Comparison of ENCODE assay signal across 1 cellular context in genomic region chr11:10933455-10934292, GRCh38.
TF ChIP-seq lines count a peak whose summit lies in the region.

No MANE protein-coding gene starts in this region.

TF ChIP-seq in K562, 482 proteins besides CTCF, POLR2A, EP300 and RAD21 (continued from another document and continues in another):
- TF ChIP-seq ID3 (CRISPR knock-in tag; IDR thresholded peaks at IDR 0.05), result no peak
- 0 out of 2 replicates have a peak, but pooled peaks have one; percentile 17 for TF ChIP-seq ID3 (tag; IDR thresholded peaks at IDR 0.05)
- TF ChIP-seq AFF1 (IDR thresholded peaks at IDR 0.05; ENCODE audit: low read depth in 1 of 2, partially characterized antibody in 2 of 2), result peak in 1 of 2 experiments; percentile 21
- TF ChIP-seq BRCA1 (IDR thresholded peaks at IDR 0.05), result no peak
- no peak for TF ChIP-seq BRCA1 (CRISPR knock-in tag; IDR thresholded peaks at IDR 0.05)
- TF ChIP-seq NBN (IDR thresholded peaks at IDR 0.05; ENCODE audit: low read depth), result peak; percentile 80; the same call in 1 of the 2 replicates
- TF ChIP-seq ZBED1 (IDR thresholded peaks at IDR 0.05), result no peak
- no peak for TF ChIP-seq RAD51 (IDR thresholded peaks at IDR 0.05; ENCODE audit: borderline replicate concordance, low read depth)
- no peak for TF ChIP-seq RUNX1 (IDR thresholded peaks at IDR 0.05; ENCODE audit: low read depth)
- peak; percentile 42 for TF ChIP-seq E2F8 (IDR thresholded peaks at IDR 0.05; ENCODE audit: low read depth, partially characterized antibody)
- peak in 1 of 2 experiments; percentile 56; a peak in 2 of 4 replicates for TF ChIP-seq MLLT1 (IDR thresholded peaks at IDR 0.05)
- TF ChIP-seq ZSCAN32 (CRISPR knock-in tag; IDR thresholded peaks at IDR 0.05), result no peak
- 0 out of 2 replicates have a peak, but pooled peaks have one; percentile 30 for TF ChIP-seq MAFG (tag; conservative IDR thresholded peaks at IDR 0.05)
- TF ChIP-seq RBM39 (optimal IDR thresholded peaks at IDR 0.05; ENCODE audit: low read depth, low read length), result peak; percentile 51
- 0 out of 2 replicates have a peak, but pooled peaks have one; percentile 65 for TF ChIP-seq ZSCAN29 (IDR thresholded peaks at IDR 0.05)
- TF ChIP-seq RBFOX2 (IDR thresholded peaks at IDR 0.05; ENCODE audit: low read depth, low read length), result no peak
- peak; percentile 31; the same call in 1 of the 2 replicates for TF ChIP-seq VEZF1 (CRISPR knock-in tag; IDR thresholded peaks at IDR 0.05)
- peak; percentile 55; the same call in 1 of the 2 replicates for TF ChIP-seq THRB (CRISPR knock-in tag; conservative IDR thresholded peaks at IDR 0.05)
- TF ChIP-seq PKNOX1 (IDR thresholded peaks at IDR 0.05), result peak; percentile 18; the same call in 1 of the 2 replicates
- TF ChIP-seq FOXK1 (CRISPR knock-in tag; IDR thresholded peaks at IDR 0.05; ENCODE audit: borderline replicate concordance), result 0 out of 2 replicates have a peak, but pooled peaks have one; percentile 24
- peak; percentile 37 to 42; a peak in 1 of 4 replicates for TF ChIP-seq MAZ (CRISPR knock-in tag; conservative IDR thresholded peaks at IDR 0.05 in 1 of 2, IDR thresholded peaks at IDR 0.05 in 1 of 2)
- peak; percentile 35; the same call in 1 of the 2 replicates for TF ChIP-seq DPF2 (IDR thresholded peaks at IDR 0.05)
- TF ChIP-seq ZC3H8 (IDR thresholded peaks at IDR 0.05), result no peak
- TF ChIP-seq OTX1 (CRISPR knock-in tag; IDR thresholded peaks at IDR 0.05), result 0 out of 2 replicates have a peak, but pooled peaks have one; percentile 21
- 0 out of 2 replicates have a peak, but pooled peaks have one; percentile 41 for TF ChIP-seq NFIC (IDR thresholded peaks at IDR 0.05)
- TF ChIP-seq BMI1 (IDR thresholded peaks at IDR 0.05; ENCODE audit: low read length), result peak; percentile 39; the same call in 1 of the 2 replicates
- TF ChIP-seq ZBTB33 (CRISPR knock-in tag; IDR thresholded peaks at IDR 0.05), result peak; percentile 43; the same call in 1 of the 2 replicates
- 0 out of 2 replicates have a peak, but pooled peaks have one; percentile 48 for TF ChIP-seq HBP1 (CRISPR knock-in tag; IDR thresholded peaks at IDR 0.05)
- peak; percentile 94 for TF ChIP-seq ZKSCAN1 (IDR thresholded peaks at IDR 0.05; ENCODE audit: low read depth, low read length)
- TF ChIP-seq ATF1 (CRISPR knock-in tag; IDR thresholded peaks at IDR 0.05), result no peak
- TF ChIP-seq ATF1 (tag; IDR thresholded peaks at IDR 0.05), result 0 out of 2 replicates have a peak, but pooled peaks have one; percentile 23
- TF ChIP-seq ARID2 (IDR thresholded peaks at IDR 0.05), result no peak
- 0 out of 2 replicates have a peak, but pooled peaks have one; percentile 48 for TF ChIP-seq SMARCA5 (IDR thresholded peaks at IDR 0.05)
